Comparison of ENCODE assay signal across 8 cellular contexts in genomic region chr7:39624935-39625694, GRCh38. TPM values are rescaled to one million over a fixed set of nuclear protein-coding genes. Genes with fewer than 3 reads are reported as not detected.
DNase-seq lines count a peak whose midpoint lies in the region; ATAC-seq and TF ChIP-seq lines count a peak whose summit lies in the region.

No MANE protein-coding gene starts in this region.

- H3K27me3 Mint-ChIP-seq in activated T-cell treated with anti-CD3 and anti-CD28 coated beads, Interleukin-2, amount 50 U/mL, for 72 hours (ENCODE audit: low read depth) = no peaks in the 10 kb centered on the region
- no peaks in the 10 kb centered on the region for H3K27me3 Mint-ChIP-seq in activated CD4-positive, alpha-beta memory T cell treated with anti-CD3 and anti-CD28 coated beads for 36 hours

- TF ChIP-seq CTCF in foreskin fibroblast (IDR thresholded peaks at IDR 0.05; ENCODE audit: low read depth, low read length) = no peak

- H3K27ac ChIP-seq in subcutaneous abdominal adipose tissue (ENCODE audit: low read depth, low read length) = peak overlapping the region; percentile 93

- H3K4me3 ChIP-seq in foreskin fibroblast (ENCODE audit: low read depth in 1 of 2, low read length in 2 of 2) (peak overlapping the region; percentile 84 to 92), subcutaneous abdominal adipose tissue (ENCODE audit: low read depth in 1 of 5, low read length in 5 of 5) (peak overlapping the region; percentile 77 to 90 (median 85))

- ATAC-seq in activated T-cell treated with anti-CD3 and anti-CD28 coated beads, Interleukin-2, amount 50 U/mL, for 72 hours (replicated peaks in 1 of 2) = no peak
- ATAC-seq in GM21723 (IDR thresholded peaks at IDR 0.05; ENCODE audit: unreplicated experiment) = no peak

- H3K27ac Mint-ChIP-seq in activated T-cell treated with anti-CD3 and anti-CD28 coated beads, Interleukin-2, amount 50 U/mL, for 72 hours = peak overlapping the region; percentile 99
- no peak overlapping the region for H3K27ac Mint-ChIP-seq in activated CD4-positive, alpha-beta memory T cell treated with anti-CD3 and anti-CD28 coated beads for 36 hours

- no peaks in the 10 kb centered on the region for H3K9me3 Mint-ChIP-seq in activated T-cell treated with anti-CD3 and anti-CD28 coated beads, Interleukin-2, amount 50 U/mL, for 72 hours
- H3K9me3 Mint-ChIP-seq in activated CD4-positive, alpha-beta memory T cell treated with anti-CD3 and anti-CD28 coated beads for 36 hours = no peaks in the 10 kb centered on the region

- peak overlapping the region; percentile 84 to 94 (median 87) for H3K9ac ChIP-seq in subcutaneous abdominal adipose tissue (ENCODE audit: low read length in 5 of 5)

- in situ Hi-C loops in G401 (cut with HindIII; ENCODE audit: low sequenced_read_pairs) = no loop called here

- H3K36me3 Mint-ChIP-seq in activated T-cell treated with anti-CD3 and anti-CD28 coated beads, Interleukin-2, amount 50 U/mL, for 72 hours (ENCODE audit: insufficient read depth in 2 of 2) = peaks cover 3 to 7% of the 10 kb centered on the region in 2 donors
- peaks cover 2% of the 10 kb centered on the region for H3K36me3 Mint-ChIP-seq in activated CD4-positive, alpha-beta memory T cell treated with anti-CD3 and anti-CD28 coated beads for 36 hours

- POLR2A ChIA-PET in activated CD4-positive, alpha-beta memory T cell treated with anti-CD3 and anti-CD28 coated beads for 36 hours (lab: Charles Lee) = no interaction called here

- H3K4me3 Mint-ChIP-seq in activated T-cell treated with anti-CD3 and anti-CD28 coated beads, Interleukin-2, amount 50 U/mL, for 72 hours = peak overlapping the region; percentile 91 to 99
- H3K4me3 Mint-ChIP-seq in activated CD4-positive, alpha-beta memory T cell treated with anti-CD3 and anti-CD28 coated beads for 36 hours = peak overlapping the region; percentile 90

- H3K9me3 ChIP-seq in subcutaneous abdominal adipose tissue (ENCODE audit: control insufficient read depth in 5 of 5, low read length in 5 of 5) = no peaks in the 10 kb centered on the region

- intact Hi-C loops in activated CD4-positive, alpha-beta memory T cell treated with anti-CD3 and anti-CD28 coated beads for 36 hours (cut with micrococcal nuclease) = loop anchor here (2.0 to 5.0 kb wide), 2 partner anchors 44 to 507 kb away; partner anchors contain the start of gene MPLKIP

- CTCF ChIA-PET in activated CD4-positive, alpha-beta memory T cell treated with anti-CD3 and anti-CD28 coated beads for 36 hours (lab: Charles Lee) = interaction anchor here (2.8 to 5.5 kb wide), 2 partner anchors 44 to 120 kb away, joined by 8 to 53 read pairs; no protein-coding TSS in a partner anchor

- peaks cover 8 to 54% (median 44%) of the 10 kb centered on the region in 5 donors for H3K4me1 ChIP-seq in subcutaneous abdominal adipose tissue (ENCODE audit: control insufficient read depth in 5 of 5, insufficient read depth in 5 of 5, low read length in 5 of 5)

- H3K4me1 Mint-ChIP-seq in activated T-cell treated with anti-CD3 and anti-CD28 coated beads, Interleukin-2, amount 50 U/mL, for 72 hours (ENCODE audit: low read depth) = peaks cover 56% of the 10 kb centered on the region
- peaks cover 47% of the 10 kb centered on the region for H3K4me1 Mint-ChIP-seq in activated CD4-positive, alpha-beta memory T cell treated with anti-CD3 and anti-CD28 coated beads for 36 hours (ENCODE audit: low read depth)

- no peaks in the 10 kb centered on the region for H3K27me3 ChIP-seq in subcutaneous abdominal adipose tissue (ENCODE audit: control insufficient read depth in 5 of 5, insufficient read depth in 4 of 5, low read length in 5 of 5)

- peaks cover 0 to 3% (median 0%) of the 10 kb centered on the region in 5 donors for H3K36me3 ChIP-seq in subcutaneous abdominal adipose tissue (ENCODE audit: control insufficient read depth in 5 of 5, insufficient read depth in 5 of 5, low read length in 5 of 5)

- no peak for DNase-seq in activated T-cell treated with anti-CD3 and anti-CD28 coated beads, Interleukin-2, amount 50 U/mL, for 72 hours
- DNase-seq in activated T-cell treated with anti-CD3 and anti-CD28 coated beads, Interleukin-2, amount 50 U/mL, for 48 hours = no peak
- no peak for DNase-seq in activated CD4-positive, alpha-beta memory T cell treated with anti-CD3 and anti-CD28 coated beads for 36 hours
- DNase-seq in foreskin fibroblast (peak in 1 of 2 donors; percentile 79), G401 (ENCODE audit: low spot score) (no peak), HuH-7.5 (ENCODE audit: low spot score) (no peak)

RNA-seq across cellular contexts. Expression of gene RALA, which starts 1.7 kb away (rescaled TPM):
- 10 to 100 TPM; 38.4 to 47.1 TPM for total RNA-seq in activated T-cell treated with anti-CD3 and anti-CD28 coated beads, Interleukin-2, amount 50 U/mL, for 72 hours
- 10 to 100 TPM; 27.1 to 31.4 TPM for total RNA-seq in activated CD4-positive, alpha-beta memory T cell treated with anti-CD3 and anti-CD28 coated beads for 36 hours
- total RNA-seq in G401 (2014; rRNA removed; shearing (Covaris generic)) = 34.7 and 39.8 TPM in 2 replicates

RNA-seq across cellular contexts. Expression of gene YAE1, which starts 58.9 kb away (rescaled TPM):
- total RNA-seq in activated T-cell treated with anti-CD3 and anti-CD28 coated beads, Interleukin-2, amount 50 U/mL, for 72 hours = 10 to 100 TPM; 12.4 to 12.8 TPM
- 1 to 10 TPM; 7.3 to 8.8 TPM for total RNA-seq in activated CD4-positive, alpha-beta memory T cell treated with anti-CD3 and anti-CD28 coated beads for 36 hours
- total RNA-seq in G401 (2014; rRNA removed; shearing (Covaris generic)) = 36.8 and 42.2 TPM in 2 replicates
